In the genomic region with DNA sequence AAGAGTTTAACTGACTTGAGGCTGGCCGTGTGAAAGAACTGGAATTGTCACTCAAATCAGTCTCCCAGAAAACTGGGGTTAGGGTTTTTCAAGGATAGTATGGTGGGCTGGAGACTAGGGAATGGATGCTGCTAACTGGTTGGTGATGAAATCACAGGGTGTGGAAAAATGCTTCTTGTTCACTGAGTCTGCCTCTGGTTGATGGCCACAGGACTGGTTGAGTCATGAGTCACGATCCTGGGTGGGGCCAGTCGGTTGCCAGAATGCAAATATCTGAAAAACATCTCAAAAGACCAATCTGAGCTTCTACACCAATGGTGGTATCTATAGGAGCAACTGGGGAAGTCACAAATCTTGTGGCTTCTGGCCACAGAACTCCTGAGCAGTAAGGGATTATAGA, we compare ENCODE assay signal across 14 cellular contexts. TPM values are rescaled to one million over a fixed set of nuclear protein-coding genes. Genes with fewer than 3 reads are reported as not detected.
DNase-seq lines count a peak whose midpoint lies in the region; ATAC-seq and TF ChIP-seq lines count a peak whose summit lies in the region.
"Had no signal": no experiment of that assay in that cellular context is flagged by ENCODE, and none has a peak within 500 bp of the region (broad histone marks: within the 10 kb centered on the region; RNA-seq: fewer than 3 reads in every experiment).

No MANE protein-coding gene starts in this region.

- no peaks in the 10 kb centered on the region; the same call in 1 of the 2 replicates for H3K4me1 ChIP-seq in PC-9 (replicated peaks; ENCODE audit: insufficient read depth)

- intact Hi-C loops in PC-9 (cut with micrococcal nuclease; ENCODE audit: unreplicated experiment), result loop anchor here (5.0 kb wide), 3 partner anchors 34 to 716 kb away; no protein-coding TSS in a partner anchor

- H3K27ac ChIP-seq in PC-9, result no peak overlapping the region
- H3K27ac ChIP-seq: cardiac muscle cell had no signal

- H2AFZ ChIP-seq in PC-9, result no peak overlapping the region

- no peaks in the 10 kb centered on the region for H3K79me2 ChIP-seq in PC-9 (ENCODE audit: low read depth)

- CTCF ChIA-PET in PC-9 (lab: Charles Lee), result no interaction called here

- ATAC-seq in omental fat pad (ENCODE audit: low FRiP score) (peak; percentile 10), GM18907 (IDR thresholded peaks at IDR 0.05; ENCODE audit: unreplicated experiment) (no peak), GM19397 (IDR thresholded peaks at IDR 0.05; ENCODE audit: unreplicated experiment) (no peak), GM18867 (IDR thresholded peaks at IDR 0.05; ENCODE audit: unreplicated experiment) (no peak)
- ATAC-seq: activated CD4-positive, CD25-positive, alpha-beta regulatory T cell treated with anti-CD3 and anti-CD28 coated beads, Interleukin-2, amount 50 U/mL, for 24 hours; activated T-cell treated with anti-CD3 and anti-CD28 coated beads, Interleukin-2, amount 50 U/mL, for 72 hours had no signal

- no peaks in the 10 kb centered on the region for H3F3A ChIP-seq in PC-9 (ENCODE audit: insufficient read depth, low read depth)

- no peak overlapping the region for H3K4me3 ChIP-seq in PC-9
- H3K4me3 ChIP-seq: cardiac muscle cell had no signal

- no peaks in the 10 kb centered on the region for H3K9me3 ChIP-seq in PC-9 (ENCODE audit: insufficient read depth, low read depth)

- H3K9me2 ChIP-seq in PC-9 (ENCODE audit: insufficient read depth), result no peaks in the 10 kb centered on the region

- no peaks in the 10 kb centered on the region for H4K20me1 ChIP-seq in PC-9 (ENCODE audit: insufficient read depth)

- no peaks in the 10 kb centered on the region for H3K27me3 ChIP-seq in PC-9 (ENCODE audit: insufficient read depth, low read depth)
- H3K27me3 ChIP-seq: cardiac muscle cell had no signal

- peak; percentile 89 for DNase-seq in EL
- peak; percentile 25 to 40 for DNase-seq in PC-9
- peak; percentile 40 for DNase-seq in epidermal melanocyte (ENCODE audit: insufficient read length, low spot score)
- DNase-seq in omental fat pad (ENCODE audit: low spot score), result no peak
- no peak for DNase-seq in NCI-H2196 treated with DMSO at 0.1 percent for 48 hours (lab: John Stamatoyannopoulos, UW; ENCODE audit: unreplicated experiment)
- DNase-seq: activated T-cell treated with anti-CD3 and anti-CD28 coated beads, Interleukin-2, amount 50 U/mL, for 72 hours; NCI-H524; occipital lobe; stimulated activated CD4-positive, alpha-beta T cell treated with anti-CD3 and anti-CD28 coated beads, Interleukin-2, amount 100 ng/mL, for 24 hours had no signal

- no peaks in the 10 kb centered on the region for H3K36me3 ChIP-seq in PC-9 (ENCODE audit: low read depth)
- H3K36me3 ChIP-seq: cardiac muscle cell had no signal

- POLR2A ChIA-PET in PC-9 (lab: Charles Lee; ENCODE audit: unreplicated experiment), result no interaction called here

- TF ChIP-seq CTCF in PC-9 (conservative IDR thresholded peaks at IDR 0.05) (no peak), omental fat pad (IDR thresholded peaks at IDR 0.05) (no peak)

- H3K4me2 ChIP-seq in PC-9, result no peak overlapping the region

- no TSS peak for BruUV-seq in PC-9 (replicated peaks; lab: Mats Ljungman, UMichigan)

RNA-seq across cellular contexts. Expression of gene BAMBI, which starts 16.3 kb away (rescaled TPM):
- total RNA-seq in PC-9 (2021) (3.3 and 4.5 TPM in 2 replicates), omental fat pad (10 to 100 TPM in 3 of 4 donors, 1 to 10 TPM in 1; 6.9 to 20.5 (median 13.3) TPM)

Comparison
In these comparisons a context has a peak if more than half of its experiments do, and no peak if none do; other contexts are left out.
1. DNase-seq: peak in EL (single experiment), PC-9 (2 of 2) and epidermal melanocyte (single experiment); none in omental fat pad (single experiment) and NCI-H2196 treated with DMSO at 0.1 percent for 48 hours (single experiment).